In genomic region chr5:137498736-137499505, GRCh38 we compare ENCODE assay signal across 9 cellular contexts. TPM values are rescaled to one million over a fixed set of nuclear protein-coding genes. Genes with fewer than 3 reads are reported as not detected.
A peak's percentile ranks its signal among the peaks of the same experiment; 100 is the strongest.
DNase-seq lines count a peak whose midpoint lies in the region; ATAC-seq, FAIRE-seq and TF ChIP-seq lines count a peak whose summit lies in the region.
"Had no signal": no experiment of that assay in that cellular context is flagged by ENCODE, and none has a peak within 500 bp of the region (broad histone marks: within the 10 kb centered on the region; RNA-seq: fewer than 3 reads in every experiment).

SPOCK1 (minus strand) TSS chr5:137499326.

- no peak for TF ChIP-seq POLR2A in transverse colon (IDR thresholded peaks at IDR 0.05)

- H3K9me3 ChIP-seq in HUES64 (ENCODE audit: insufficient read depth, low read depth, low read length) (no peaks in the 10 kb centered on the region), pancreas (no peaks in the 10 kb centered on the region), transverse colon (no peaks in the 10 kb centered on the region)

- TF ChIP-seq EP300 in transverse colon (IDR thresholded peaks at IDR 0.05; ENCODE audit: low read depth), result no peak

- H3K36me3 Mint-ChIP-seq in activated naive CD8-positive, alpha-beta T cell treated with anti-CD3 and anti-CD28 coated beads for 36 hours, result no peaks in the 10 kb centered on the region

- H3K4me1 ChIP-seq in HUES64 (ENCODE audit: insufficient read depth, low read length) (no peaks in the 10 kb centered on the region), pancreas (peaks cover 0 to 4% (median 0%) of the 10 kb centered on the region in 3 donors), transverse colon (peaks cover 0 to 6% (median 3%) of the 10 kb centered on the region in 4 donors)

- no peak within 1 kb of the TSS for H3K27ac Mint-ChIP-seq in activated naive CD8-positive, alpha-beta T cell treated with anti-CD3 and anti-CD28 coated beads for 36 hours

- no peak within 1 kb of the TSS for H3K27ac ChIP-seq in HUES64 (ENCODE audit: low read depth, low read length)
- H3K27ac ChIP-seq in pancreas, result no peak within 1 kb of the TSS
- H3K27ac ChIP-seq in transverse colon, result peak within 1 kb of the TSS in 2 of 4 donors; percentile 11 to 39

- peak within 1 kb of the TSS; percentile 66 for H3K4me3 ChIP-seq in HUES64 (ENCODE audit: low read length)
- H3K4me3 ChIP-seq in pancreas, result peak within 1 kb of the TSS in 3 of 4 donors; percentile 28 to 45 (median 31)
- peak within 1 kb of the TSS; percentile 20 to 55 (median 36) for H3K4me3 ChIP-seq in transverse colon

- in situ Hi-C loops in transverse colon (cut with MboI; ENCODE audit: low pct_ligation_motif_present in 1 of 4, low pct_unique_long_range_greater_than_20kb in 1 of 4, low sequenced_read_pairs in 3 of 4), result no loop called here

- peaks cover 27% of the 10 kb centered on the region for H3K27me3 Mint-ChIP-seq in activated naive CD8-positive, alpha-beta T cell treated with anti-CD3 and anti-CD28 coated beads for 36 hours

- TF ChIP-seq CTCF in pancreas (IDR thresholded peaks at IDR 0.05) (peak; percentile 77 to 89 (median 86)), transverse colon (IDR thresholded peaks at IDR 0.05) (peak in 4 of 5 experiments; percentile 43 to 83 (median 66))

- H3K4me1 Mint-ChIP-seq in activated naive CD8-positive, alpha-beta T cell treated with anti-CD3 and anti-CD28 coated beads for 36 hours, result no peaks in the 10 kb centered on the region

- ATAC-seq in GM21447 (IDR thresholded peaks at IDR 0.05; ENCODE audit: unreplicated experiment) (peak; percentile 63), Right ventricle myocardium inferior (peak; percentile 94), pancreas (peak; percentile 98 to 99 (median 99))

- H3K4me3 Mint-ChIP-seq in activated naive CD8-positive, alpha-beta T cell treated with anti-CD3 and anti-CD28 coated beads for 36 hours, result no peak within 1 kb of the TSS

- peak within 1 kb of the TSS; percentile 60 for H3K9ac ChIP-seq in HUES64 (ENCODE audit: low read depth, low read length)

- DNase-seq in DMS53 (lab: John Stamatoyannopoulos, UW), result peak; percentile 92
- peak; percentile 72 to 84 for DNase-seq in SHP77 (lab: John Stamatoyannopoulos, UW)
- peak; percentile 79 for DNase-seq in activated naive CD8-positive, alpha-beta T cell treated with anti-CD3 and anti-CD28 coated beads for 36 hours
- peak; percentile 88 for DNase-seq in Right ventricle myocardium inferior (ENCODE audit: missing footprints)
- DNase-seq in pancreas, result peak; percentile 46 to 95 (median 80)
- DNase-seq in transverse colon, result peak; percentile 65

- under 1% methylated on average over 73 of the region's 78 CpGs for WGBS in HUES64
- WGBS in pancreas, 2 donors, result 1 to 2% methylated on average over 33 to 78 of the region's 78 CpGs
- WGBS in transverse colon (ENCODE audit: low coverage in 1 of 2), 2 donors, result 5% methylated on average over 52 of the region's 78 CpGs; no CpG with 5 or more reads in 1 of the 2 donors

- H3K36me3 ChIP-seq in HUES64 (ENCODE audit: insufficient read depth, low read length), result no peaks in the 10 kb centered on the region
- no peaks in the 10 kb centered on the region for H3K36me3 ChIP-seq in pancreas
- H3K36me3 ChIP-seq in transverse colon, result no peaks in the 10 kb centered on the region

- peaks cover 37% of the 10 kb centered on the region for H3K27me3 ChIP-seq in HUES64 (ENCODE audit: insufficient read depth, low read length)
- H3K27me3 ChIP-seq in pancreas, result peaks cover 0 to 8% (median 0%) of the 10 kb centered on the region in 4 donors
- H3K27me3 ChIP-seq in transverse colon, result peaks cover 33% of the 10 kb centered on the region

- H3K9me3 Mint-ChIP-seq in activated naive CD8-positive, alpha-beta T cell treated with anti-CD3 and anti-CD28 coated beads for 36 hours, result no peaks in the 10 kb centered on the region

- intact Hi-C loops in Right ventricle myocardium inferior (cut with DNase I), result loop anchor here (1.0 to 5.0 kb wide), 2 partner anchors 179 to 697 kb away; no protein-coding TSS in a partner anchor
- intact Hi-C loops in pancreas (cut with DNase I), result loop anchor here in 1 of 3 donors (10.0 kb wide), 2 partner anchors 144 to 704 kb away; no protein-coding TSS in a partner anchor
- intact Hi-C loops in transverse colon (cut with DNase I; ENCODE audit: low total_unique reads), result loop anchor here (5.0 to 10.0 kb wide), 2 partner anchors 154 to 177 kb away; no protein-coding TSS in a partner anchor

- no peak for FAIRE-seq in pancreas (lab: Jason Lieb, UNC)
- FAIRE-seq: islet of Langerhans had no signal

RNA-seq across cellular contexts. Expression of gene SPOCK1, which starts in this region (rescaled TPM):
- 4.4 TPM for polyA plus RNA-seq in HUES64 (2013, experiment 1 of 2)
- 6.5 TPM for polyA plus RNA-seq in HUES64 (2013, experiment 2 of 2)
- under 1 TPM in 1 of 2 experiments, not detected in 1; 0.12 TPM for total RNA-seq in activated naive CD8-positive, alpha-beta T cell treated with anti-CD3 and anti-CD28 coated beads for 36 hours
- total RNA-seq in Right ventricle myocardium inferior (35.5 TPM), pancreas (10 to 100 TPM in 2 of 6 donors, 1 to 10 TPM in 4; 1.7 to 16.5 (median 7.2) TPM), transverse colon (10 to 100 TPM in 3 of 4 donors, 1 to 10 TPM in 1; 8.6 to 34.8 (median 13.2) TPM)
- 1 to 10 TPM; 1.8 to 2.5 TPM for polyA plus RNA-seq in pancreas

Comparison
In these comparisons a context has a peak if more than half of its experiments do, and no peak if none do; other contexts are left out.
1. Peak in DNase-seq in activated naive CD8-positive, alpha-beta T cell treated with anti-CD3 and anti-CD28 coated beads for 36 hours; RNA of the gene not detected or under 1 TPM.